Comparison of ENCODE assay signal across 36 cellular contexts in the genomic region with DNA sequence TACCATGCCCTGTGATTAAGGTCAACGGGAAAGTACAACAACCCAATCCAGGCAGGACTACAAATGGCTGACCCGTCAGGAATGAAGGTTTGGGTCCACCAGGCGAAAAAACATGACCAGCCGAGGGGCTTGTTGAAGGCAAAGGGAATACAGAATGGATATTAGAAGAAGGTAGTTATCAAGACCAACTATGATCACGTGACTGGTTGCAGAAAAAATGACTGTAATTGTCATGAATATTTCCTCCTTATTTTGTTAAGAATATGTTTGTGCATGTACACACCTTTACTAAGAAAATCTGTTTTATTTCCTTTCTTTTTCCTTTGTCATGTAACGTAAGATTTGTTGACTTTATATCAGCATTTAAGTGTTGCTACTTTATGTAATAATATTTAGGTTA.
"Had no signal": no experiment of that assay in that cellular context is flagged by ENCODE, and none has a peak within 500 bp of the region (broad histone marks: within the 10 kb centered on the region; RNA-seq: fewer than 3 reads in every experiment).

No MANE protein-coding gene starts in this region.

- H3K4me3 ChIP-seq: adrenal gland, body of pancreas, cardiac muscle cell had no signal

- H3K9me3 ChIP-seq: adrenal gland, body of pancreas had no signal

- H3K36me3 ChIP-seq: adrenal gland, brain microvascular endothelial cell, cardiac muscle cell had no signal

- FAIRE-seq: astrocyte, bronchial epithelial cell, TTC549 had no signal

- DNase-seq: activated B cell treated with CpG ODN at 0.5 μM for 24 hours; activated CD4-positive, alpha-beta memory T cell treated with anti-CD3 and anti-CD28 coated beads for 36 hours; activated CD4-positive, alpha-beta T cell treated with anti-CD3 and anti-CD28 coated beads for 4 hours; activated CD4-positive, alpha-beta T cell treated with anti-CD3 and anti-CD28 coated beads, Interleukin-2, amount 10 ng/mL, durations not matched to agents 24 days and 14 days; activated CD4-positive, alpha-beta T cell treated with anti-CD3 and anti-CD28 coated beads, Interleukin-2, amount 50 U/mL, for 1 hour; activated CD4-positive, alpha-beta T cell treated with anti-CD3 and anti-CD28 coated beads, Interleukin-2, amount 50 U/mL, for 4 hours; activated CD4-positive, CD25-positive, alpha-beta regulatory T cell treated with anti-CD3 and anti-CD28 coated beads, Interleukin-2, amount 50 U/mL, for 72 hours; activated CD8-positive, alpha-beta memory T cell treated with anti-CD3 and anti-CD28 coated beads, Interleukin-2, amount 50 U/mL, for 4 hours; activated CD8-positive, alpha-beta T cell treated with anti-CD3 and anti-CD28 coated beads for 36 hours; activated effector memory CD4-positive, alpha-beta T cell treated with anti-CD3 and anti-CD28 coated beads, Interleukin-2, amount 50 U/mL, for 16 hours; activated gamma-delta T cell treated with Interleukin-2 at 50 U/mL for 16 hours; activated naive CD4-positive, alpha-beta T cell; activated naive CD4-positive, alpha-beta T cell treated with anti-CD3 and anti-CD28 coated beads for 36 hours; activated naive CD4-positive, alpha-beta T cell treated with anti-CD3 and anti-CD28 coated beads, Interleukin-2, amount 50 U/mL, for 16 hours; activated naive CD8-positive, alpha-beta T cell treated with anti-CD3 and anti-CD28 coated beads for 36 hours; activated T-cell treated with anti-CD3 and anti-CD28 coated beads for 4 hours; activated T-cell treated with anti-CD3 and anti-CD28 coated beads, Interleukin-2, amount 50 U/mL, for 1 hour; activated T-cell treated with anti-CD3 and anti-CD28 coated beads, Interleukin-2, amount 50 U/mL, for 4 hours; activated T-cell treated with anti-CD3 and anti-CD28 coated beads, Interleukin-2, amount 50 U/mL, for 72 hours; adrenal gland; amniotic stem cell; aorta; body of pancreas; brain microvascular endothelial cell; caudate nucleus; cerebellar nuclear complex; T-helper 1 cell; T-helper 2 cell; T-helper 9 cell had no signal

- H3K27ac ChIP-seq: adrenal gland, body of pancreas, brain microvascular endothelial cell, cardiac muscle cell, VCaP had no signal

- ATAC-seq: activated CD8-positive, alpha-beta T cell treated with anti-CD3 and anti-CD28 coated beads for 36 hours; activated naive CD4-positive, alpha-beta T cell treated with anti-CD3 and anti-CD28 coated beads, Interleukin-2, amount 50 U/mL, for 72 hours; activated T-cell treated with anti-CD3 and anti-CD28 coated beads, Interleukin-2, amount 50 U/mL, for 4 hours; activated T-cell treated with anti-CD3 and anti-CD28 coated beads, Interleukin-2, amount 50 U/mL, for 72 hours; activated T-helper 17 cell treated with anti-CD3 and anti-CD28 coated beads, Interleukin-2, amount 50 U/mL, for 72 hours; body of pancreas had no signal

- H3K27me3 ChIP-seq: adrenal gland, body of pancreas, brain microvascular endothelial cell, cardiac muscle cell had no signal

- H3K4me1 ChIP-seq: adrenal gland, body of pancreas had no signal
